ENCODE assay signal across 34 cellular contexts in the genomic region with DNA sequence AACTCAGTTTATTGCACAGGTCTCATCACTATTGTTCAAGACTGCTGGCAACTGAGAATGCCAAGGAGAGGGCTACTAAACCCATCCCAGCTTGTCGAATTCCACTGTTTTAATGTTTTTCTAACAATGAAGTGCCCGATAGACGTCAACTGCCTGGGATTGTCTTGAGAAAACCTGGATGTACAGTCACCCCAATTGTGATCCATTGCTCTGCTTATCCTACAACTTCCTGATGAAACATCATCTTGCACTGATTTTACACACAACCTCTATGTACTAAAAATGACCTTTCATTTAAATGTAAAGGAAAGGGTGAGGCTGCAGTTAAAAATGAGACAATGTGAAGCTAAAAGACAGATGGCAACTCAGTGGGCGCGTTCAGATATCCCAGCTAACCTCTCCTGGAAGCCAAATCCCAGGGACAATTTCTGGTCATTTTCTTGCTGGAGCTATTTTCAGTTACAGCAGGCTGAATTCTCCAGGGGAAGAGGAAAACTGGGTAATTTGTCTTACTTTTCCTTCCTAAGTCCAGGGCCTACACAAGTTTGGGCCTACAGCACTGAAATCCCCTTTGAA.
"Had no signal": no experiment of that assay in that cellular context is flagged by ENCODE, and none has a peak within 500 bp of the region (broad histone marks: within the 10 kb centered on the region; RNA-seq: fewer than 3 reads in every experiment).

No MANE protein-coding gene starts in this region.

- H3K36me3 ChIP-seq: brain microvascular endothelial cell, neutrophil, ovary, thyroid gland, upper lobe of right lung, WERI-Rb-1 had no signal

- H3K9me3 ChIP-seq: neutrophil, ovary, thyroid gland, upper lobe of right lung had no signal

- H3K4me2 ChIP-seq: smooth muscle cell had no signal

- H3K4me3 ChIP-seq: lung, ovary, smooth muscle cell, thyroid gland, upper lobe of right lung had no signal

- FAIRE-seq: astrocyte, colon, endometrium, frontal cortex had no signal

- H3K4me1 ChIP-seq: upper lobe of right lung had no signal

- ATAC-seq: activated CD4-positive, CD25-positive, alpha-beta regulatory T cell treated with anti-CD3 and anti-CD28 coated beads, Interleukin-2, amount 50 U/mL, for 24 hours; left lobe of liver; natural killer cell; stimulated activated memory B cell treated with anti-CD40 and anti-IgM and Interleukin-4, amounts not matched to agents 10 μg/mL and 1 μg/mL and 100 μg/mL, for 72 hours; stimulated activated naive CD8-positive, alpha-beta T cell treated with anti-CD3 and anti-CD28 coated beads, Interleukin-15, amount 100 ng/mL, for 72 hours; T-helper 17 cell; upper lobe of right lung had no signal

- H3K27me3 ChIP-seq: brain microvascular endothelial cell, neutrophil, ovary, thyroid gland, upper lobe of right lung had no signal

- H3K27ac ChIP-seq: brain microvascular endothelial cell, neutrophil, ovary, thyroid gland, upper lobe of right lung, WERI-Rb-1 had no signal

- DNase-seq: activated CD4-positive, alpha-beta memory T cell treated with anti-CD3 and anti-CD28 coated beads for 36 hours; activated CD4-positive, alpha-beta T cell treated with anti-CD3 and anti-CD28 coated beads, Interleukin-2, amount 10 ng/mL, durations not matched to agents 24 days and 14 days; activated CD8-positive, alpha-beta memory T cell treated with anti-CD3 and anti-CD28 coated beads, Interleukin-2, amount 50 U/mL, for 48 hours; activated gamma-delta T cell; activated naive CD4-positive, alpha-beta T cell treated with anti-CD3 and anti-CD28 coated beads, Interleukin-2, amount 10 ng/mL, durations not matched to agents 7 days and 5 days; activated naive CD8-positive, alpha-beta T cell treated with anti-CD3 and anti-CD28 coated beads, Interleukin-2, amount 10 ng/mL, durations not matched to agents 7 days and 5 days; activated T-cell treated with anti-CD3 and anti-CD28 coated beads, Interleukin-2, amount 50 U/mL, for 24 hours; amniotic stem cell; brain microvascular endothelial cell; caudate nucleus; effector CD8-positive, alpha-beta T cell; glutamatergic neuron; mesendoderm; natural killer cell; ovary; stimulated activated CD4-positive, alpha-beta T cell treated with anti-CD3 and anti-CD28 coated beads, Interleukin-1b, Interleukin-23, amount 100 ng/mL, for 48 hours; stimulated activated CD4-positive, alpha-beta T cell treated with anti-CD3 and anti-CD28 coated beads, Interleukin-4, amount 100 ng/mL, for 4 hours; stimulated activated CD8-positive, alpha-beta memory T cell treated with anti-CD3 and anti-CD28 coated beads, Interleukin-4, amount 100 ng/mL, for 48 hours; stimulated activated naive CD8-positive, alpha-beta T cell treated with anti-CD3 and anti-CD28 coated beads, Interleukin-15, amount 100 ng/mL, for 72 hours; T-helper 17 cell; T1000; thyroid gland; upper lobe of right lung; WERI-Rb-1 had no signal
